In genomic region chr1:197770243-197770642, GRCh38 we compare ENCODE assay signal across 25 cellular contexts. TPM values are rescaled to one million over a fixed set of nuclear protein-coding genes. Genes with fewer than 3 reads are reported as not detected.
DNase-seq lines count a peak whose midpoint lies in the region; ATAC-seq, FAIRE-seq and TF ChIP-seq lines count a peak whose summit lies in the region.
"Had no signal": no experiment of that assay in that cellular context is flagged by ENCODE, and none has a peak within 500 bp of the region (broad histone marks: within the 10 kb centered on the region; RNA-seq: fewer than 3 reads in every experiment).

No MANE protein-coding gene starts in this region.

- ATAC-seq in GM21381 (IDR thresholded peaks at IDR 0.05; ENCODE audit: unreplicated experiment): no peak
- ATAC-seq: activated CD4-positive, CD25-positive, alpha-beta regulatory T cell treated with anti-CD3 and anti-CD28 coated beads, Interleukin-2, amount 50 U/mL, for 24 hours; activated naive CD4-positive, alpha-beta T cell treated with anti-CD3 and anti-CD28 coated beads, Interleukin-2, amount 50 U/mL, for 72 hours had no signal

- no peak for TF ChIP-seq POLR2A in GM12892 (IDR thresholded peaks at IDR 0.05; ENCODE audit: low read depth, low read length)

- FAIRE-seq in islet of Langerhans (lab: Jason Lieb, UNC) (peak; percentile 17), GM12892 (lab: Jason Lieb, UNC) (no peak)
- FAIRE-seq: bronchial epithelial cell had no signal

- DNase-seq in GF-D8 (lab: John Stamatoyannopoulos, UW) (peak; percentile 53), MV-4-11 (lab: John Stamatoyannopoulos, UW) (peak; percentile 75), SKM-1 treated with dmso at 0.1 percent for 144 hours (lab: John Stamatoyannopoulos, UW; ENCODE audit: unreplicated experiment) (peak; percentile 88), GM12892 (ENCODE audit: insufficient read length) (no peak), hypothalamus (lab: John Stamatoyannopoulos, UW) (no peak)
- DNase-seq: activated CD4-positive, alpha-beta memory T cell treated with anti-CD3 and anti-CD28 coated beads, Interleukin-2, amount 10 ng/mL, durations not matched to agents 7 days and 5 days; C1 segment of cervical spinal cord; Calu3; colonic mucosa; head of caudate nucleus; NCI-H1092 treated with DMSO at 0.1 percent for 48 hours; NCI-H1930; NCI-H524; nephron progenitor cell; NK-92 treated with Interleukin-12 subunit alpha and Interleukin-12 subunit beta, amount 100 ng/mL, for 24 hours; ovary; retina; stimulated activated CD4-positive, alpha-beta T cell treated with anti-CD3 and anti-CD28 coated beads, Interleukin-1b, Interleukin-23, amount 100 ng/mL, for 48 hours; T1000; transverse colon had no signal

RNA-seq across cellular contexts. Expression of gene DENND1B, which starts 5.0 kb away (rescaled TPM):
- 2.4 TPM for polyA plus RNA-seq in GM12892 (2012; ENCODE audit: missing spikeins)

Comparison
In these comparisons a context has a peak if more than half of its experiments do, and no peak if none do; other contexts are left out.
1. DNase-seq: peak in GF-D8 (single experiment), MV-4-11 (single experiment) and SKM-1 treated with dmso at 0.1 percent for 144 hours (single experiment); none in GM12892 (single experiment) and hypothalamus (0 of 51).